16 cellular contexts compared by ENCODE assay signal in the genomic region with DNA sequence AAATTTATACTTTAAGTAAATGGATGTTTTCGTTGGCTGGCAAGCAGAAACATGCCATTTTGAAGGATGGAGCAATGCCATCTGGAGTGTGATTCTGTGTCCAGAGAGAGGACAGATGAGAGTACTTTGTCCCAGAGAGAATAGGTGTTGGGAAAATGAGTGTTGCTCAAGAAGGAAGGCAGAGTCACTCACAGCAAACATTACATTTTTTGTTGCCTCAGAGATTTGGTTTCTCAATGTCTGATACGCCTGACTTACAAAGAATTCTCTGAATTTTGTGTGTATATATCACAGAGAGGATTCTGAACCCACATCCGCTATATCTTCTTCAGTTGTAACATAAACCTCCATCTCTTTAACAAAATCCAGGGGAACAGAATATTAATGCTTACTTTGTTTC.
A peak's percentile ranks its signal among the peaks of the same experiment; 100 is the strongest.
DNase-seq lines count a peak whose midpoint lies in the region; ATAC-seq and TF ChIP-seq lines count a peak whose summit lies in the region.
"Had no signal": no experiment of that assay in that cellular context is flagged by ENCODE, and none has a peak within 500 bp of the region (broad histone marks: within the 10 kb centered on the region; RNA-seq: fewer than 3 reads in every experiment).

No MANE protein-coding gene starts in this region.

- peaks cover 9% of the 10 kb centered on the region for H3K4me1 ChIP-seq in ACC112 (ENCODE audit: control insufficient read depth, insufficient read depth, low read length, unreplicated experiment)

- no peak overlapping the region for H3K27ac Mint-ChIP-seq in effector memory CD8-positive, alpha-beta T cell
- H3K27ac Mint-ChIP-seq: activated naive CD8-positive, alpha-beta T cell treated with anti-CD3 and anti-CD28 coated beads, Interleukin-2, amount 50 U/mL, for 24 hours had no signal

- peaks cover 2 to 19% of the 10 kb centered on the region in 2 donors for H3K9me3 Mint-ChIP-seq in effector memory CD8-positive, alpha-beta T cell

- H3K4me3 Mint-ChIP-seq in effector memory CD8-positive, alpha-beta T cell, result no peak overlapping the region
- H3K4me3 Mint-ChIP-seq: activated naive CD8-positive, alpha-beta T cell treated with anti-CD3 and anti-CD28 coated beads, Interleukin-2, amount 50 U/mL, for 24 hours had no signal

- no peaks in the 10 kb centered on the region for H3K36me3 Mint-ChIP-seq in effector memory CD8-positive, alpha-beta T cell (ENCODE audit: insufficient read depth)

- peak overlapping the region; percentile 27 for H2AFZ ChIP-seq in ACC112 (ENCODE audit: low read length, unreplicated experiment)

- ATAC-seq in left lobe of liver, result peak; percentile 62
- no peak for ATAC-seq in effector memory CD8-positive, alpha-beta T cell (replicated peaks)
- ATAC-seq: activated naive CD8-positive, alpha-beta T cell treated with anti-CD3 and anti-CD28 coated beads, Interleukin-2, amount 50 U/mL, for 24 hours; esophagus mucosa had no signal

- DNase-seq in LHCN-M2 (ENCODE audit: low read depth) (peak; percentile 66), cardiac fibroblast (ENCODE audit: low read depth in 2 of 2) (peak; percentile 83 to 91), left lobe of liver (ENCODE audit: low spot score) (no peak), SW 1271 (lab: John Stamatoyannopoulos, UW) (no peak), hypothalamus (lab: John Stamatoyannopoulos, UW) (no peak), DMS153 treated with DMSO at 0.1 percent for 48 hours (lab: John Stamatoyannopoulos, UW; ENCODE audit: unreplicated experiment) (no peak)
- no peak for DNase-seq in effector memory CD8-positive, alpha-beta T cell
- DNase-seq: activated CD4-positive, CD25-positive, alpha-beta regulatory T cell; activated naive CD8-positive, alpha-beta T cell treated with anti-CD3 and anti-CD28 coated beads, Interleukin-2, amount 50 U/mL, for 24 hours; activated T-cell treated with anti-CD3 and anti-CD28 coated beads, Interleukin-2, amount 50 U/mL, for 1 hour; NCI-H226; ovary; stimulated activated CD4-positive, alpha-beta T cell treated with anti-CD3 and anti-CD28 coated beads, Interleukin-12 subunit alpha, Interleukin-12 subunit beta, amount 100 ng/mL, for 4 hours had no signal

- no peaks in the 10 kb centered on the region for H3K36me3 ChIP-seq in ACC112 (ENCODE audit: insufficient read depth, low read length)
- H3K36me3 ChIP-seq: ovary, thoracic aorta had no signal

- H3K27me3 ChIP-seq in ACC112 (ENCODE audit: insufficient read depth, low read length), result no peaks in the 10 kb centered on the region

- no peaks in the 10 kb centered on the region for H3K79me2 ChIP-seq in ACC112 (ENCODE audit: control insufficient read depth, insufficient read depth, low read length, unreplicated experiment)

- no peaks in the 10 kb centered on the region for H3K4me1 Mint-ChIP-seq in effector memory CD8-positive, alpha-beta T cell (ENCODE audit: low read depth in 2 of 2)
- H3K4me1 Mint-ChIP-seq: activated naive CD8-positive, alpha-beta T cell treated with anti-CD3 and anti-CD28 coated beads, Interleukin-2, amount 50 U/mL, for 24 hours had no signal

- H3K27ac ChIP-seq in ACC112 (ENCODE audit: low read depth, low read length), result peak overlapping the region; percentile 69
- H3K27ac ChIP-seq: ovary, thoracic aorta had no signal

- H3K4me3 ChIP-seq in ACC112 (ENCODE audit: low read depth, low read length) (no peak overlapping the region), cardiac fibroblast (replicated peaks in 1 of 2; ENCODE audit: low read depth in 2 of 2, low read length in 2 of 2) (no peak overlapping the region)
- H3K4me3 ChIP-seq: ovary, thoracic aorta had no signal

- no peak for TF ChIP-seq CTCF in cardiac fibroblast (IDR thresholded peaks at IDR 0.05; ENCODE audit: low read depth, low read length)

- H3K27me3 Mint-ChIP-seq in effector memory CD8-positive, alpha-beta T cell, result no peaks in the 10 kb centered on the region

Comparison
In these comparisons a context has a peak if more than half of its experiments do, and no peak if none do; other contexts are left out.
1. DNase-seq: peak in LHCN-M2 (single experiment) and cardiac fibroblast (2 of 2); none in left lobe of liver (single experiment), SW 1271 (0 of 2), effector memory CD8-positive, alpha-beta T cell (0 of 3), hypothalamus (0 of 51) and DMS153 treated with DMSO at 0.1 percent for 48 hours (single experiment).